7 cellular contexts compared by ENCODE assay signal in genomic region chr20:23049933-23050838, GRCh38. TPM values are rescaled to one million over a fixed set of nuclear protein-coding genes. Genes with fewer than 3 reads are reported as not detected.
DNase-seq lines count a peak whose midpoint lies in the region; ATAC-seq and TF ChIP-seq lines count a peak whose summit lies in the region.

No MANE protein-coding gene starts in this region.

- H3K36me3 ChIP-seq in thoracic aorta: no peaks in the 10 kb centered on the region

- DNase-seq in M059J (ENCODE audit: low read depth) (peak; percentile 79), cardiac fibroblast (ENCODE audit: low read depth in 2 of 2) (peak in 1 of 2 donors; percentile 62), left kidney (ENCODE audit: low read depth, low spot score) (peak; percentile 62), thoracic aorta (ENCODE audit: low spot score) (no peak), NCI-H2171 (lab: John Stamatoyannopoulos, UW) (no peak), foreskin melanocyte (no peak)
- no peak for DNase-seq in stimulated activated CD8-positive, alpha-beta memory T cell treated with anti-CD3 and anti-CD28 coated beads, Interleukin-4, amount 100 ng/mL, for 48 hours

- no peaks in the 10 kb centered on the region for H3K27me3 ChIP-seq in thoracic aorta (replicated peaks; ENCODE audit: insufficient read depth)

- ATAC-seq in thoracic aorta (ENCODE audit: insufficient number of reproducible peaks, low FRiP score, low read depth): peak; percentile 13

- no peak for TF ChIP-seq CTCF in cardiac fibroblast (IDR thresholded peaks at IDR 0.05; ENCODE audit: low read depth, low read length)
- TF ChIP-seq CTCF in thoracic aorta (IDR thresholded peaks at IDR 0.05): no peak

- H3K4me3 ChIP-seq in cardiac fibroblast (replicated peaks in 1 of 2; ENCODE audit: low read depth in 2 of 2, low read length in 2 of 2) (peak overlapping the region; percentile 51 to 56), thoracic aorta (peak overlapping the region; percentile 85)

- peak overlapping the region; percentile 82 to 89 for H3K27ac ChIP-seq in thoracic aorta

- peaks cover 12 to 42% of the 10 kb centered on the region in 2 donors for H3K4me1 ChIP-seq in thoracic aorta (ENCODE audit: control insufficient read depth in 1 of 2, low read depth in 2 of 2)

- H3K9me3 ChIP-seq in thoracic aorta: no peaks in the 10 kb centered on the region

RNA-seq across cellular contexts. Expression of gene THBD, which starts 0.7 kb away (rescaled TPM):
- total RNA-seq in M059J (2014; rRNA removed; shearing (Covaris generic)): 31.5 and 45.2 TPM in 2 replicates
- 100 to 1,000 TPM; 106 to 266 TPM for total RNA-seq in thoracic aorta

RNA-seq across cellular contexts. Expression of gene SSTR4, which starts 15.1 kb away (rescaled TPM):
- total RNA-seq in M059J (2014; rRNA removed; shearing (Covaris generic)): not detected in 2 replicates
- not detected for total RNA-seq in thoracic aorta

RNA-seq across cellular contexts. Expression of gene CD93, which starts 35.9 kb away (rescaled TPM):
- total RNA-seq in M059J (2014; rRNA removed; shearing (Covaris generic)): 0.96 and 1.5 TPM in 2 replicates
- total RNA-seq in thoracic aorta: 100 to 1,000 TPM in 1 of 2 donors, 10 to 100 TPM in 1; 99.2 to 163 TPM

Comparison
In these comparisons a context has a peak if more than half of its experiments do, and no peak if none do; other contexts are left out.
1. DNase-seq: peak in M059J (single experiment) and left kidney (single experiment); none in thoracic aorta (single experiment), NCI-H2171 (single experiment), foreskin melanocyte (single experiment) and stimulated activated CD8-positive, alpha-beta memory T cell treated with anti-CD3 and anti-CD28 coated beads, Interleukin-4, amount 100 ng/mL, for 48 hours (single experiment).
2. RNA of gene CD93, which starts 35.9 kb away (total RNA-seq): 99.2 to 163 TPM in thoracic aorta; 0.96 to 1.5 TPM in M059J; every median in the first group is over 10 times any median in the second.